ENCODE assay signal across 9 cellular contexts in genomic region chr2:136238214-136238551, GRCh38.
DNase-seq lines count a peak whose midpoint lies in the region; ATAC-seq and FAIRE-seq lines count a peak whose summit lies in the region.
"Had no signal": no experiment of that assay in that cellular context is flagged by ENCODE, and none has a peak within 500 bp of the region (broad histone marks: within the 10 kb centered on the region; RNA-seq: fewer than 3 reads in every experiment).

No MANE protein-coding gene starts in this region.

- POLR2A ChIA-PET in activated CD8-positive, alpha-beta T cell treated with anti-CD3 and anti-CD28 coated beads, Interleukin-2, amount 10 ng/mL, durations not matched to agents 7 days and 5 days (lab: Charles Lee) = interaction anchor here (0.7 to 2.2 kb wide), 5 partner anchors 40 to 144 kb away, joined by 3 to 11 read pairs (median 4); no protein-coding TSS in a partner anchor

- FAIRE-seq in RCC 7860 (lab: Jason Lieb, UNC) = no peak

- ATAC-seq in activated CD8-positive, alpha-beta T cell treated with anti-CD3 and anti-CD28 coated beads, Interleukin-2, amount 10 ng/mL, durations not matched to agents 7 days and 5 days = peak; percentile 10
- no peak for ATAC-seq in GM18517 (IDR thresholded peaks at IDR 0.05; ENCODE audit: unreplicated experiment)

- no peaks in the 10 kb centered on the region for H3K27me3 Mint-ChIP-seq in activated CD8-positive, alpha-beta T cell treated with anti-CD3 and anti-CD28 coated beads, Interleukin-2, amount 10 ng/mL, durations not matched to agents 7 days and 5 days (ENCODE audit: low read depth)

- H3K27ac Mint-ChIP-seq in activated CD8-positive, alpha-beta T cell treated with anti-CD3 and anti-CD28 coated beads, Interleukin-2, amount 10 ng/mL, durations not matched to agents 7 days and 5 days = peak overlapping the region; percentile 77

- DNase-seq in stimulated activated CD4-positive, alpha-beta T cell treated with anti-CD3 and anti-CD28 coated beads, Interleukin-1b, Interleukin-23, amount 100 ng/mL, for 48 hours = peak; percentile 23
- no peak for DNase-seq in stimulated activated CD4-positive, alpha-beta T cell treated with anti-CD3 and anti-CD28 coated beads, Interleukin-4, amount 100 ng/mL, for 24 hours
- DNase-seq in activated CD8-positive, alpha-beta T cell treated with anti-CD3 and anti-CD28 coated beads, Interleukin-2, amount 10 ng/mL, durations not matched to agents 7 days and 5 days = no peak
- peak; percentile 42 for DNase-seq in iris pigment epithelial cell (ENCODE audit: low read depth)
- DNase-seq in occipital lobe (lab: John Stamatoyannopoulos, UW) = no peak
- no peak for DNase-seq in activated CD4-positive, CD25-positive, alpha-beta regulatory T cell treated with anti-CD3 and anti-CD28 coated beads, Interleukin-2, amount 50 U/mL, for 72 hours
- DNase-seq in RCC 7860 (ENCODE audit: low spot score) = no peak
- DNase-seq: effector CD8-positive, alpha-beta T cell had no signal

- CTCF ChIA-PET in activated CD8-positive, alpha-beta T cell treated with anti-CD3 and anti-CD28 coated beads, Interleukin-2, amount 10 ng/mL, durations not matched to agents 7 days and 5 days (lab: Charles Lee) = interaction anchor here (1.1 to 4.5 kb wide), 10 partner anchors 9 to 146 kb away, joined by 3 to 17 read pairs (median 9); no protein-coding TSS in a partner anchor

- peaks cover 10% of the 10 kb centered on the region for H3K36me3 Mint-ChIP-seq in activated CD8-positive, alpha-beta T cell treated with anti-CD3 and anti-CD28 coated beads, Interleukin-2, amount 10 ng/mL, durations not matched to agents 7 days and 5 days (ENCODE audit: low read depth)

- H3K4me1 Mint-ChIP-seq in activated CD8-positive, alpha-beta T cell treated with anti-CD3 and anti-CD28 coated beads, Interleukin-2, amount 10 ng/mL, durations not matched to agents 7 days and 5 days (ENCODE audit: low read depth) = peaks cover 60% of the 10 kb centered on the region

- H3K4me3 Mint-ChIP-seq in activated CD8-positive, alpha-beta T cell treated with anti-CD3 and anti-CD28 coated beads, Interleukin-2, amount 10 ng/mL, durations not matched to agents 7 days and 5 days = peak overlapping the region; percentile 0

- no peaks in the 10 kb centered on the region for H3K9me3 Mint-ChIP-seq in activated CD8-positive, alpha-beta T cell treated with anti-CD3 and anti-CD28 coated beads, Interleukin-2, amount 10 ng/mL, durations not matched to agents 7 days and 5 days (ENCODE audit: insufficient read depth)

Comparison
In these comparisons a context has a peak if more than half of its experiments do, and no peak if none do; other contexts are left out.
1. DNase-seq: peak in stimulated activated CD4-positive, alpha-beta T cell treated with anti-CD3 and anti-CD28 coated beads, Interleukin-1b, Interleukin-23, amount 100 ng/mL, for 48 hours (single experiment) and iris pigment epithelial cell (single experiment); none in stimulated activated CD4-positive, alpha-beta T cell treated with anti-CD3 and anti-CD28 coated beads, Interleukin-4, amount 100 ng/mL, for 24 hours (single experiment), activated CD8-positive, alpha-beta T cell treated with anti-CD3 and anti-CD28 coated beads, Interleukin-2, amount 10 ng/mL, durations not matched to agents 7 days and 5 days (single experiment), occipital lobe (single experiment), activated CD4-positive, CD25-positive, alpha-beta regulatory T cell treated with anti-CD3 and anti-CD28 coated beads, Interleukin-2, amount 50 U/mL, for 72 hours (single experiment) and RCC 7860 (single experiment).